ENCODE assay signal across 1 cellular context in the genomic region with DNA sequence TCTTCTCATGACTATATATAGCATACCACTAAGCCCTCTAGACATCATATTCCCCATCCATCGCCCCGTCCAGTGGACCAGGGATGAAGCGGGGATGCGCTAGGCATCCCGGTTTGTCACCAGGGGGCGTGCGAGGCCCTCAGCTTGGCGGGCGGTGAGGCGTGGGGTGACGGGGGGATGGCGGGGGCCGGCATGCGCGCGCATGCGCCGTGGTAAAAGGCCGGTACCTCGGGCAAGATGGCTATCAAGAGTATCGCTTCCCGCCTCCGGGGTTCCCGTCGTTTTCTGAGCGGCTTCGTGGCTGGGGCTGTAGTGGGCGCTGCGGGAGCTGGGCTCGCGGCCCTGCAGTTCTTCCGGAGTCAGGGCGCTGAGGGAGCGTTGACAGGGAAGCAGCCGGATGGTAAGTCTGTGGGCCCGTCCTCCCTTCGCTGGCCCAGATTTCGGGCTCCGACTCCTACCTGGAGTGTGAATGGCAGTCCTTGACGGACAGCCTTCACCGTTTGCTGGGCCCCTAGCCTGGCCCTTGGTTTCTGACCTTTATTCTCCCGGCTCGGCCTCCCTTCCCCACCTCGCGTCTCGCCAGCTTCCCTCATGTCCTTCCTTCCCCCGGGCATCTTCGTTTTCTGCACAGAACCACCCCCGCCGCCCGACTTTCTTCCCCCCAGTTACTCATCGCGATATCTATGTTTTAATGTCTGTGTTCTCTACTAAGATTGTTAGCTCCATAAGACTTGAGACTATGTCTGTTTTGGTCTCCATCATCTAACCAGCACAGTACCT.
TF ChIP-seq lines count a peak whose summit lies in the region.

A gene with protein sequence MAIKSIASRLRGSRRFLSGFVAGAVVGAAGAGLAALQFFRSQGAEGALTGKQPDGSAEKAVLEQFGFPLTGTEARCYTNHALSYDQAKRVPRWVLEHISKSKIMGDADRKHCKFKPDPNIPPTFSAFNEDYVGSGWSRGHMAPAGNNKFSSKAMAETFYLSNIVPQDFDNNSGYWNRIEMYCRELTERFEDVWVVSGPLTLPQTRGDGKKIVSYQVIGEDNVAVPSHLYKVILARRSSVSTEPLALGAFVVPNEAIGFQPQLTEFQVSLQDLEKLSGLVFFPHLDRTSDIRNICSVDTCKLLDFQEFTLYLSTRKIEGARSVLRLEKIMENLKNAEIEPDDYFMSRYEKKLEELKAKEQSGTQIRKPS (plus strand): TSS at position 210 of the 780 bp plus-strand sequence. CDS start 28 bp downstream, at position 238.

TF ChIP-seq in K562, 482 proteins besides CTCF, POLR2A, EP300 and RAD21 (continued from another document and continues in another):
- TF ChIP-seq KLF10 (CRISPR knock-in tag; IDR thresholded peaks at IDR 0.05) (no peak), SMAD4 (CRISPR knock-in tag; conservative IDR thresholded peaks at IDR 0.05) (peak; percentile 79; the same call in 1 of the 2 replicates), TAF7 (tag; IDR thresholded peaks at IDR 0.05) (peak; percentile 73; the same call in 1 of the 2 replicates), FOS (IDR thresholded peaks at IDR 0.05; ENCODE audit: extremely low read depth, insufficient read length) (no peak), ZKSCAN3 (CRISPR knock-in tag; IDR thresholded peaks at IDR 0.05) (no peak), NUFIP1 (IDR thresholded peaks at IDR 0.05; ENCODE audit: partially characterized antibody) (no peak), MAZ (CRISPR knock-in tag; conservative IDR thresholded peaks at IDR 0.05 in 1 of 2, IDR thresholded peaks at IDR 0.05 in 1 of 2) (peak; percentile 94 to 96), PHF20 (IDR thresholded peaks at IDR 0.05; ENCODE audit: partially characterized antibody) (peak; percentile 92), KLF6 (CRISPR knock-in tag; IDR thresholded peaks at IDR 0.05; ENCODE audit: borderline replicate concordance) (peak; percentile 49; the same call in 1 of the 2 replicates), DMBX1 (CRISPR knock-in tag; IDR thresholded peaks at IDR 0.05; ENCODE audit: borderline replicate concordance) (0 out of 2 replicates have a peak, but pooled peaks have one; percentile 30), MECOM (CRISPR knock-in tag; IDR thresholded peaks at IDR 0.05) (no peak), E2F8 (IDR thresholded peaks at IDR 0.05; ENCODE audit: low read depth, partially characterized antibody) (peak; percentile 59), POLR2H (tag; IDR thresholded peaks at IDR 0.05; ENCODE audit: low read depth) (no peak; the same call in none of the 2 replicates), KDM4B (IDR thresholded peaks at IDR 0.05; ENCODE audit: borderline replicate concordance in 2 of 2, low read depth in 1 of 2) (peak in 1 of 2 experiments; percentile 72; a peak in 1 of 4 replicates), PHTF2 (CRISPR knock-in tag; IDR thresholded peaks at IDR 0.05) (no peak), CC2D1A (IDR thresholded peaks at IDR 0.05) (0 out of 2 replicates have a peak, but pooled peaks have one; percentile 10), TCF7L2 (IDR thresholded peaks at IDR 0.05; ENCODE audit: low read depth, low read length) (no peak), TSC22D4 (tag; IDR thresholded peaks at IDR 0.05) (no peak), PHB (CRISPR knock-in tag; IDR thresholded peaks at IDR 0.05) (0 out of 2 replicates have a peak, but pooled peaks have one; percentile 1), ZNF253 (CRISPR knock-in tag; conservative IDR thresholded peaks at IDR 0.05) (no peak), ZHX1 (conservative IDR thresholded peaks at IDR 0.05; ENCODE audit: low read length) (no peak)
- TF ChIP-seq, protein P1, sequence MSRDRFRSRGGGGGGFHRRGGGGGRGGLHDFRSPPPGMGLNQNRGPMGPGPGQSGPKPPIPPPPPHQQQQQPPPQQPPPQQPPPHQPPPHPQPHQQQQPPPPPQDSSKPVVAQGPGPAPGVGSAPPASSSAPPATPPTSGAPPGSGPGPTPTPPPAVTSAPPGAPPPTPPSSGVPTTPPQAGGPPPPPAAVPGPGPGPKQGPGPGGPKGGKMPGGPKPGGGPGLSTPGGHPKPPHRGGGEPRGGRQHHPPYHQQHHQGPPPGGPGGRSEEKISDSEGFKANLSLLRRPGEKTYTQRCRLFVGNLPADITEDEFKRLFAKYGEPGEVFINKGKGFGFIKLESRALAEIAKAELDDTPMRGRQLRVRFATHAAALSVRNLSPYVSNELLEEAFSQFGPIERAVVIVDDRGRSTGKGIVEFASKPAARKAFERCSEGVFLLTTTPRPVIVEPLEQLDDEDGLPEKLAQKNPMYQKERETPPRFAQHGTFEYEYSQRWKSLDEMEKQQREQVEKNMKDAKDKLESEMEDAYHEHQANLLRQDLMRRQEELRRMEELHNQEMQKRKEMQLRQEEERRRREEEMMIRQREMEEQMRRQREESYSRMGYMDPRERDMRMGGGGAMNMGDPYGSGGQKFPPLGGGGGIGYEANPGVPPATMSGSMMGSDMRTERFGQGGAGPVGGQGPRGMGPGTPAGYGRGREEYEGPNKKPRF (IDR thresholded peaks at IDR 0.05; ENCODE audit: low read depth, low read length) = no peak
- TF ChIP-seq, protein P2, sequence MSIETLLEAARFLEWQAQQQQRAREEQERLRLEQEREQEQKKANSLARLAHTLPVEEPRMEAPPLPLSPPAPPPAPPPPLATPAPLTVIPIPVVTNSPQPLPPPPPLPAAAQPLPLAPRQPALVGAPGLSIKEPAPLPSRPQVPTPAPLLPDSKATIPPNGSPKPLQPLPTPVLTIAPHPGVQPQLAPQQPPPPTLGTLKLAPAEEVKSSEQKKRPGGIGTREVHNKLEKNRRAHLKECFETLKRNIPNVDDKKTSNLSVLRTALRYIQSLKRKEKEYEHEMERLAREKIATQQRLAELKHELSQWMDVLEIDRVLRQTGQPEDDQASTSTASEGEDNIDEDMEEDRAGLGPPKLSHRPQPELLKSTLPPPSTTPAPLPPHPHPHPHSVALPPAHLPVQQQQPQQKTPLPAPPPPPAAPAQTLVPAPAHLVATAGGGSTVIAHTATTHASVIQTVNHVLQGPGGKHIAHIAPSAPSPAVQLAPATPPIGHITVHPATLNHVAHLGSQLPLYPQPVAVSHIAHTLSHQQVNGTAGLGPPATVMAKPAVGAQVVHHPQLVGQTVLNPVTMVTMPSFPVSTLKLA (conservative IDR thresholded peaks at IDR 0.05) = peak; percentile 68 to 76; a peak in 3 of 4 replicates
- TF ChIP-seq, protein P3, sequence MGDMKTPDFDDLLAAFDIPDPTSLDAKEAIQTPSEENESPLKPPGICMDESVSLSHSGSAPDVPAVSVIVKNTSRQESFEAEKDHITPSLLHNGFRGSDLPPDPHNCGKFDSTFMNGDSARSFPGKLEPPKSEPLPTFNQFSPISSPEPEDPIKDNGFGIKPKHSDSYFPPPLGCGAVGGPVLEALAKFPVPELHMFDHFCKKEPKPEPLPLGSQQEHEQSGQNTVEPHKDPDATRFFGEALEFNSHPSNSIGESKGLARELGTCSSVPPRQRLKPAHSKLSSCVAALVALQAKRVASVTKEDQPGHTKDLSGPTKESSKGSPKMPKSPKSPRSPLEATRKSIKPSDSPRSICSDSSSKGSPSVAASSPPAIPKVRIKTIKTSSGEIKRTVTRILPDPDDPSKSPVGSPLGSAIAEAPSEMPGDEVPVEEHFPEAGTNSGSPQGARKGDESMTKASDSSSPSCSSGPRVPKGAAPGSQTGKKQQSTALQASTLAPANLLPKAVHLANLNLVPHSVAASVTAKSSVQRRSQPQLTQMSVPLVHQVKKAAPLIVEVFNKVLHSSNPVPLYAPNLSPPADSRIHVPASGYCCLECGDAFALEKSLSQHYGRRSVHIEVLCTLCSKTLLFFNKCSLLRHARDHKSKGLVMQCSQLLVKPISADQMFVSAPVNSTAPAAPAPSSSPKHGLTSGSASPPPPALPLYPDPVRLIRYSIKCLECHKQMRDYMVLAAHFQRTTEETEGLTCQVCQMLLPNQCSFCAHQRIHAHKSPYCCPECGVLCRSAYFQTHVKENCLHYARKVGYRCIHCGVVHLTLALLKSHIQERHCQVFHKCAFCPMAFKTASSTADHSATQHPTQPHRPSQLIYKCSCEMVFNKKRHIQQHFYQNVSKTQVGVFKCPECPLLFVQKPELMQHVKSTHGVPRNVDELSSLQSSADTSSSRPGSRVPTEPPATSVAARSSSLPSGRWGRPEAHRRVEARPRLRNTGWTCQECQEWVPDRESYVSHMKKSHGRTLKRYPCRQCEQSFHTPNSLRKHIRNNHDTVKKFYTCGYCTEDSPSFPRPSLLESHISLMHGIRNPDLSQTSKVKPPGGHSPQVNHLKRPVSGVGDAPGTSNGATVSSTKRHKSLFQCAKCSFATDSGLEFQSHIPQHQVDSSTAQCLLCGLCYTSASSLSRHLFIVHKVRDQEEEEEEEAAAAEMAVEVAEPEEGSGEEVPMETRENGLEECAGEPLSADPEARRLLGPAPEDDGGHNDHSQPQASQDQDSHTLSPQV (IDR thresholded peaks at IDR 0.05) = 0 out of 2 replicates have a peak, but pooled peaks have one; percentile 32
- TF ChIP-seq, protein P4, sequence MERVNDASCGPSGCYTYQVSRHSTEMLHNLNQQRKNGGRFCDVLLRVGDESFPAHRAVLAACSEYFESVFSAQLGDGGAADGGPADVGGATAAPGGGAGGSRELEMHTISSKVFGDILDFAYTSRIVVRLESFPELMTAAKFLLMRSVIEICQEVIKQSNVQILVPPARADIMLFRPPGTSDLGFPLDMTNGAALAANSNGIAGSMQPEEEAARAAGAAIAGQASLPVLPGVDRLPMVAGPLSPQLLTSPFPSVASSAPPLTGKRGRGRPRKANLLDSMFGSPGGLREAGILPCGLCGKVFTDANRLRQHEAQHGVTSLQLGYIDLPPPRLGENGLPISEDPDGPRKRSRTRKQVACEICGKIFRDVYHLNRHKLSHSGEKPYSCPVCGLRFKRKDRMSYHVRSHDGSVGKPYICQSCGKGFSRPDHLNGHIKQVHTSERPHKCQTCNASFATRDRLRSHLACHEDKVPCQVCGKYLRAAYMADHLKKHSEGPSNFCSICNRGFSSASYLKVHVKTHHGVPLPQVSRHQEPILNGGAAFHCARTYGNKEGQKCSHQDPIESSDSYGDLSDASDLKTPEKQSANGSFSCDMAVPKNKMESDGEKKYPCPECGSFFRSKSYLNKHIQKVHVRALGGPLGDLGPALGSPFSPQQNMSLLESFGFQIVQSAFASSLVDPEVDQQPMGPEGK (CRISPR knock-in tag; IDR thresholded peaks at IDR 0.05; ENCODE audit: borderline replicate concordance) = no peak
- TF ChIP-seq, protein P5, sequence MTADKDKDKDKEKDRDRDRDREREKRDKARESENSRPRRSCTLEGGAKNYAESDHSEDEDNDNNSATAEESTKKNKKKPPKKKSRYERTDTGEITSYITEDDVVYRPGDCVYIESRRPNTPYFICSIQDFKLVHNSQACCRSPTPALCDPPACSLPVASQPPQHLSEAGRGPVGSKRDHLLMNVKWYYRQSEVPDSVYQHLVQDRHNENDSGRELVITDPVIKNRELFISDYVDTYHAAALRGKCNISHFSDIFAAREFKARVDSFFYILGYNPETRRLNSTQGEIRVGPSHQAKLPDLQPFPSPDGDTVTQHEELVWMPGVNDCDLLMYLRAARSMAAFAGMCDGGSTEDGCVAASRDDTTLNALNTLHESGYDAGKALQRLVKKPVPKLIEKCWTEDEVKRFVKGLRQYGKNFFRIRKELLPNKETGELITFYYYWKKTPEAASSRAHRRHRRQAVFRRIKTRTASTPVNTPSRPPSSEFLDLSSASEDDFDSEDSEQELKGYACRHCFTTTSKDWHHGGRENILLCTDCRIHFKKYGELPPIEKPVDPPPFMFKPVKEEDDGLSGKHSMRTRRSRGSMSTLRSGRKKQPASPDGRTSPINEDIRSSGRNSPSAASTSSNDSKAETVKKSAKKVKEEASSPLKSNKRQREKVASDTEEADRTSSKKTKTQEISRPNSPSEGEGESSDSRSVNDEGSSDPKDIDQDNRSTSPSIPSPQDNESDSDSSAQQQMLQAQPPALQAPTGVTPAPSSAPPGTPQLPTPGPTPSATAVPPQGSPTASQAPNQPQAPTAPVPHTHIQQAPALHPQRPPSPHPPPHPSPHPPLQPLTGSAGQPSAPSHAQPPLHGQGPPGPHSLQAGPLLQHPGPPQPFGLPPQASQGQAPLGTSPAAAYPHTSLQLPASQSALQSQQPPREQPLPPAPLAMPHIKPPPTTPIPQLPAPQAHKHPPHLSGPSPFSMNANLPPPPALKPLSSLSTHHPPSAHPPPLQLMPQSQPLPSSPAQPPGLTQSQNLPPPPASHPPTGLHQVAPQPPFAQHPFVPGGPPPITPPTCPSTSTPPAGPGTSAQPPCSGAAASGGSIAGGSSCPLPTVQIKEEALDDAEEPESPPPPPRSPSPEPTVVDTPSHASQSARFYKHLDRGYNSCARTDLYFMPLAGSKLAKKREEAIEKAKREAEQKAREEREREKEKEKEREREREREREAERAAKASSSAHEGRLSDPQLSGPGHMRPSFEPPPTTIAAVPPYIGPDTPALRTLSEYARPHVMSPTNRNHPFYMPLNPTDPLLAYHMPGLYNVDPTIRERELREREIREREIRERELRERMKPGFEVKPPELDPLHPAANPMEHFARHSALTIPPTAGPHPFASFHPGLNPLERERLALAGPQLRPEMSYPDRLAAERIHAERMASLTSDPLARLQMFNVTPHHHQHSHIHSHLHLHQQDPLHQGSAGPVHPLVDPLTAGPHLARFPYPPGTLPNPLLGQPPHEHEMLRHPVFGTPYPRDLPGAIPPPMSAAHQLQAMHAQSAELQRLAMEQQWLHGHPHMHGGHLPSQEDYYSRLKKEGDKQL (CRISPR knock-in tag; IDR thresholded peaks at IDR 0.05; ENCODE audit: borderline replicate concordance) = no peak
